9 cellular contexts compared by ENCODE assay signal in the genomic region with DNA sequence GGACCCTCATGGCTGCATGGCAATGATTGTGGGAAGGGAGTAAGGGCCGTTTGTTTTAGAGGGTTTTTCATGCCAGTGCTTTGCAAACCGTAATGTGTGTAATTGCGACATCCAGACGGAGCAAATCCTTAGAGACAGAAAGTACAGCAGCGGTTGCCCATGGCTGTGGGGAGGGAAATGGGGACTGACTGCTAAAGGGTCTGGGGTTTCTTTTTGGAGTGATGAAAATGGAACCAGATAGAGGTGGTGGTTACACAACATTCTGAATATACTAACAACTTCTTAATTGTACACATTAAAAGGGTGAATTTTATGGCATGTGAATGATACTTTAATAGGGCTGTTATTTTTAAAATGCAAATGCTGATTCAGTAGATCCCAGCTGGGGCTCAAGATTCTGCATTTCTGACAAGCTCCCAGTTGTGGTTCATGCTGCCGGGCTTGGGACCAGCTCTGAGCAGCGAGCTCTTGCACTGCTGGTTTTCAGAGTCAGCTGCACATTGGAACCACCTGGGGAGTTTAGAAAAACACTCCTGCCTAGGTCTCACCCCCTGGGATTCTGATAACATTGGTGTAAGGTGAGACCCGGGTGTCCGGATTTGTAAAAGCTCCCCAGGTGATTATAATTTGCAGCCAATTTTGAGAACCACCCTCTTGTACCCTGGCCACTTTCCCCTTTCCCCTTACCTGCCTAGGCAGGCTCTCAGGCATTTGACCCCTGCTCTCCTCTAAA. TPM values are rescaled to one million over a fixed set of nuclear protein-coding genes. Genes with fewer than 3 reads are reported as not detected.
DNase-seq lines count a peak whose midpoint lies in the region; ATAC-seq and TF ChIP-seq lines count a peak whose summit lies in the region.
"Had no signal": no experiment of that assay in that cellular context is flagged by ENCODE, and none has a peak within 500 bp of the region (broad histone marks: within the 10 kb centered on the region; RNA-seq: fewer than 3 reads in every experiment).

No MANE protein-coding gene starts in this region.

- H3K9ac ChIP-seq in SK-N-SH = peak overlapping the region; percentile 21; the same call in 1 of the 2 replicates
- peak overlapping the region; percentile 65 for H3K9ac ChIP-seq in SK-N-MC (ENCODE audit: insufficient read length)
- H3K9ac ChIP-seq in endodermal cell (ENCODE audit: extremely low read depth, low read length, poor library complexity, severe bottlenecking) = no peak overlapping the region

- H3K4me3 Mint-ChIP-seq in endodermal cell = peak overlapping the region; percentile 41
- peak overlapping the region; percentile 64 for H3K4me3 Mint-ChIP-seq in natural killer cell treated with Interleukin-12 subunit alpha and Interleukin-12 subunit beta and Interleukin-15 and Interleukin-18, amount 100 ng/mL, for 72 hours

- POLR2A ChIA-PET in SK-N-SH (lab: Yijun Ruan, JAX) = no interaction called here

- H3F3A ChIP-seq in SK-N-SH (replicated peaks; ENCODE audit: insufficient read depth) = no peaks in the 10 kb centered on the region

- CTCF ChIA-PET in SK-N-SH (lab: Yijun Ruan, JAX) = interaction anchor here (4.1 kb wide), 1 partner anchor 100 kb away, joined by 22 read pairs; a partner anchor contains a TSS

- 33% methylated on average over 8 of the region's 9 CpGs for WGBS in SK-N-SH (ENCODE audit: low lambda C conversion rate)
- 58 to 63% methylated on average over 2 to 9 of the region's 9 CpGs for WGBS in endodermal cell (ENCODE audit: insufficient coverage in 1 of 2, insufficient read length in 1 of 2), 2 experiments

- H3K9me3 ChIP-seq in SK-N-SH = no peaks in the 10 kb centered on the region
- no peaks in the 10 kb centered on the region for H3K9me3 ChIP-seq in SK-N-MC (ENCODE audit: low read depth, low read length)
- H3K9me3 ChIP-seq in endodermal cell (ENCODE audit: control insufficient read depth, low read length) = no peaks in the 10 kb centered on the region

- H3K27ac Mint-ChIP-seq in endodermal cell = no peak overlapping the region
- H3K27ac Mint-ChIP-seq in natural killer cell treated with Interleukin-12 subunit alpha and Interleukin-12 subunit beta and Interleukin-15 and Interleukin-18, amount 100 ng/mL, for 72 hours = peak overlapping the region; percentile 47 to 69

- H3K27ac ChIP-seq in SK-N-SH (ENCODE audit: low read depth in 2 of 2, low read length in 1 of 2) = no peak overlapping the region
- H3K27ac ChIP-seq in SK-N-MC = peak overlapping the region; percentile 14; the same call in 1 of the 2 replicates
- no peak overlapping the region for H3K27ac ChIP-seq in endodermal cell (ENCODE audit: low read depth, low read length)

- intact Hi-C loops in posterior cingulate gyrus (cut with DNase I) = loop anchor here (5.0 kb wide), 1 partner anchor 36 kb away; no protein-coding TSS in a partner anchor

- no peak for TF ChIP-seq EP300 in SK-N-SH (IDR thresholded peaks at IDR 0.05; ENCODE audit: borderline replicate concordance in 1 of 2, low read depth in 1 of 2, low read length in 1 of 2)

- peak overlapping the region; percentile 76; the same call in 1 of the 2 replicates for H2AFZ ChIP-seq in SK-N-SH (ENCODE audit: low read depth)

- peaks cover 38% of the 10 kb centered on the region for H3K27me3 ChIP-seq in SK-N-SH (ENCODE audit: insufficient read depth)
- peaks cover 20% of the 10 kb centered on the region for H3K27me3 ChIP-seq in endodermal cell (ENCODE audit: control insufficient read depth, insufficient read depth, low read length, poor library complexity, severe bottlenecking)

- peaks cover 19% of the 10 kb centered on the region for H3K4me1 Mint-ChIP-seq in endodermal cell
- peaks cover 31 to 51% of the 10 kb centered on the region in 2 donors for H3K4me1 Mint-ChIP-seq in natural killer cell treated with Interleukin-12 subunit alpha and Interleukin-12 subunit beta and Interleukin-15 and Interleukin-18, amount 100 ng/mL, for 72 hours (ENCODE audit: low read depth in 2 of 2)

- H3K4me1 ChIP-seq in SK-N-SH (ENCODE audit: control insufficient read depth in 1 of 2, insufficient read depth in 2 of 2, low read depth in 1 of 2, low read length in 1 of 2) (no peaks in the 10 kb centered on the region), endodermal cell (ENCODE audit: control insufficient read depth, insufficient read depth, low read length) (no peaks in the 10 kb centered on the region)

- peaks cover 16% of the 10 kb centered on the region for H3K9me3 Mint-ChIP-seq in endodermal cell
- H3K9me3 Mint-ChIP-seq in natural killer cell treated with Interleukin-12 subunit alpha and Interleukin-12 subunit beta and Interleukin-15 and Interleukin-18, amount 100 ng/mL, for 72 hours = no peaks in the 10 kb centered on the region

- ATAC-seq in SK-N-SH treated with all-trans-retinoic acid at 6 μM for 48 hours (no peak), GM19023 (IDR thresholded peaks at IDR 0.05; ENCODE audit: unreplicated experiment) (no peak), HG03460 (IDR thresholded peaks at IDR 0.05; ENCODE audit: unreplicated experiment) (no peak)
- no peak for ATAC-seq in natural killer cell treated with Interleukin-12 subunit alpha and Interleukin-12 subunit beta and Interleukin-15 and Interleukin-18, amount 100 ng/mL, for 72 hours

- H4K20me1 ChIP-seq in SK-N-SH (ENCODE audit: insufficient read depth) = no peaks in the 10 kb centered on the region

- H3K36me3 ChIP-seq in SK-N-SH (replicated peaks in 1 of 2; ENCODE audit: control insufficient read depth in 1 of 2, insufficient read depth in 2 of 2, low read length in 1 of 2) = no peaks in the 10 kb centered on the region
- no peaks in the 10 kb centered on the region for H3K36me3 ChIP-seq in SK-N-MC (ENCODE audit: insufficient read depth, low read length)
- no peaks in the 10 kb centered on the region for H3K36me3 ChIP-seq in endodermal cell (ENCODE audit: control insufficient read depth, insufficient read depth, low read length)

- H3K79me2 ChIP-seq in SK-N-SH (ENCODE audit: insufficient read depth) = no peaks in the 10 kb centered on the region

- H3K27me3 Mint-ChIP-seq in endodermal cell (ENCODE audit: insufficient read depth) = peaks cover 65% of the 10 kb centered on the region
- H3K27me3 Mint-ChIP-seq in natural killer cell treated with Interleukin-12 subunit alpha and Interleukin-12 subunit beta and Interleukin-15 and Interleukin-18, amount 100 ng/mL, for 72 hours = peaks cover 7 to 27% of the 10 kb centered on the region in 2 donors

- peak overlapping the region; percentile 45 to 58 for H3K4me3 ChIP-seq in SK-N-SH (ENCODE audit: low read depth in 2 of 2, low read length in 1 of 2)
- peak overlapping the region; percentile 81 for H3K4me3 ChIP-seq in SK-N-MC
- H3K4me3 ChIP-seq in endodermal cell (ENCODE audit: low read length) = no peak overlapping the region

- DNase-seq in SK-N-SH (no peak), SK-N-MC (ENCODE audit: low read depth, low spot score) (no peak), endodermal cell (peak; percentile 61), posterior cingulate gyrus (no peak)
- DNase-seq in natural killer cell treated with Interleukin-12 subunit alpha and Interleukin-12 subunit beta and Interleukin-15 and Interleukin-18, amount 100 ng/mL, for 72 hours (ENCODE audit: low spot score) = no peak
- DNase-seq: DND-41 had no signal

- TF ChIP-seq CTCF in SK-N-SH (IDR thresholded peaks at IDR 0.05) = no peak
- no peak for TF ChIP-seq CTCF in endodermal cell (conservative IDR thresholded peaks at IDR 0.05)

- TF ChIP-seq RAD21 in SK-N-SH (IDR thresholded peaks at IDR 0.05; ENCODE audit: low read length) = no peak

- no peaks in the 10 kb centered on the region for H3K36me3 Mint-ChIP-seq in endodermal cell (ENCODE audit: low read depth)
- peaks cover 5% of the 10 kb centered on the region for H3K36me3 Mint-ChIP-seq in natural killer cell treated with Interleukin-12 subunit alpha and Interleukin-12 subunit beta and Interleukin-15 and Interleukin-18, amount 100 ng/mL, for 72 hours

- peak overlapping the region; percentile 81 for H3K4me2 ChIP-seq in SK-N-SH

- H3K9me2 ChIP-seq in SK-N-SH = no peaks in the 10 kb centered on the region

TF ChIP-seq in SK-N-SH, 30 proteins besides CTCF, POLR2A, EP300 and RAD21 (continues in another document):
- no peak for TF ChIP-seq MXI1 (IDR thresholded peaks at IDR 0.05; ENCODE audit: low read depth, low read length)
- TF ChIP-seq, protein P1, sequence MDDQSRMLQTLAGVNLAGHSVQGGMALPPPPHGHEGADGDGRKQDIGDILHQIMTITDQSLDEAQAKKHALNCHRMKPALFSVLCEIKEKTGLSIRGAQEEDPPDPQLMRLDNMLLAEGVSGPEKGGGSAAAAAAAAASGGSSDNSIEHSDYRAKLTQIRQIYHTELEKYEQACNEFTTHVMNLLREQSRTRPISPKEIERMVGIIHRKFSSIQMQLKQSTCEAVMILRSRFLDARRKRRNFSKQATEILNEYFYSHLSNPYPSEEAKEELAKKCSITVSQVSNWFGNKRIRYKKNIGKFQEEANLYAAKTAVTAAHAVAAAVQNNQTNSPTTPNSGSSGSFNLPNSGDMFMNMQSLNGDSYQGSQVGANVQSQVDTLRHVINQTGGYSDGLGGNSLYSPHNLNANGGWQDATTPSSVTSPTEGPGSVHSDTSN (IDR thresholded peaks at IDR 0.05) = no peak
- no peak for TF ChIP-seq TCF12 (IDR thresholded peaks at IDR 0.05)
- TF ChIP-seq EZH2phosphoT487 (IDR thresholded peaks at IDR 0.05; ENCODE audit: borderline replicate concordance, low read depth) = no peak
- no peak for TF ChIP-seq FOXJ3 (CRISPR knock-in tag; IDR thresholded peaks at IDR 0.05)

TF ChIP-seq in SK-N-SH treated with all-trans-retinoic acid at 6 μM for 48 hours, 23 proteins besides CTCF, POLR2A, EP300 and RAD21 (continues in another document):
- TF ChIP-seq, protein P2, sequence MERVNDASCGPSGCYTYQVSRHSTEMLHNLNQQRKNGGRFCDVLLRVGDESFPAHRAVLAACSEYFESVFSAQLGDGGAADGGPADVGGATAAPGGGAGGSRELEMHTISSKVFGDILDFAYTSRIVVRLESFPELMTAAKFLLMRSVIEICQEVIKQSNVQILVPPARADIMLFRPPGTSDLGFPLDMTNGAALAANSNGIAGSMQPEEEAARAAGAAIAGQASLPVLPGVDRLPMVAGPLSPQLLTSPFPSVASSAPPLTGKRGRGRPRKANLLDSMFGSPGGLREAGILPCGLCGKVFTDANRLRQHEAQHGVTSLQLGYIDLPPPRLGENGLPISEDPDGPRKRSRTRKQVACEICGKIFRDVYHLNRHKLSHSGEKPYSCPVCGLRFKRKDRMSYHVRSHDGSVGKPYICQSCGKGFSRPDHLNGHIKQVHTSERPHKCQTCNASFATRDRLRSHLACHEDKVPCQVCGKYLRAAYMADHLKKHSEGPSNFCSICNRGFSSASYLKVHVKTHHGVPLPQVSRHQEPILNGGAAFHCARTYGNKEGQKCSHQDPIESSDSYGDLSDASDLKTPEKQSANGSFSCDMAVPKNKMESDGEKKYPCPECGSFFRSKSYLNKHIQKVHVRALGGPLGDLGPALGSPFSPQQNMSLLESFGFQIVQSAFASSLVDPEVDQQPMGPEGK (CRISPR knock-in tag; IDR thresholded peaks at IDR 0.05; ENCODE audit: borderline replicate concordance) = no peak

RNA-seq across cellular contexts. Expression of a gene that starts 47.7 kb away (rescaled TPM):
- 42.3 and 64.9 TPM in 2 replicates for polyA plus RNA-seq in SK-N-SH (2012; rRNA removed)
- 63.1 and 63.6 TPM in 2 replicates for polyA plus RNA-seq in SK-N-SH (2012; cell fraction: cytosol; rRNA removed)
- polyA plus RNA-seq in SK-N-SH (2012; cell fraction: nucleus; rRNA removed) = 23.8 and 35.8 TPM in 2 replicates
- 10 to 100 TPM; 51.6 to 62.7 TPM for total RNA-seq in endodermal cell
- 54.2 TPM for polyA plus RNA-seq in endodermal cell (2013, experiment 1 of 2)
- 51.2 TPM for polyA plus RNA-seq in endodermal cell (2013, experiment 2 of 2)
- 100 to 1,000 TPM in 1 of 2 donors, 10 to 100 TPM in 1; 59.2 to 104 TPM for total RNA-seq in natural killer cell treated with Interleukin-12 subunit alpha and Interleukin-12 subunit beta and Interleukin-15 and Interleukin-18, amount 100 ng/mL, for 72 hours
